ENCODE assay signal across 7 cellular contexts in genomic region chr10:114631090-114631677, GRCh38. TPM values are rescaled to one million over a fixed set of nuclear protein-coding genes. Genes with fewer than 3 reads are reported as not detected.
A peak's percentile ranks its signal among the peaks of the same experiment; 100 is the strongest.
DNase-seq lines count a peak whose midpoint lies in the region; ATAC-seq and TF ChIP-seq lines count a peak whose summit lies in the region.

No MANE protein-coding gene starts in this region.

- no peak overlapping the region for H2BK120ac ChIP-seq in H9 (ENCODE audit: low read depth, low read length, poor library complexity, severe bottlenecking)

- no peak overlapping the region for H4K5ac ChIP-seq in H9 (ENCODE audit: insufficient read length, low read depth, low read length)

- H2BK15ac ChIP-seq in H9 (ENCODE audit: low read depth, low read length) = no peak overlapping the region

- H3K4ac ChIP-seq in H9 (ENCODE audit: low read depth, low read length) = no peak overlapping the region

- no peaks in the 10 kb centered on the region for H3K36me3 ChIP-seq in iPS-18a (ENCODE audit: control insufficient read depth, low read depth, low read length)

- no peak overlapping the region for H2BK5ac ChIP-seq in H9 (ENCODE audit: insufficient read length, low read length)

- peak overlapping the region; percentile 1 for H3K9ac ChIP-seq in H9 (ENCODE audit: extremely low read depth, insufficient read length, low read length)
- H3K9ac ChIP-seq in iPS-18a (ENCODE audit: low read length) = no peak overlapping the region

- H3K79me1 ChIP-seq in H9 (ENCODE audit: insufficient read depth, low read depth, low read length, poor library complexity, severe bottlenecking) = no peaks in the 10 kb centered on the region

- no peak overlapping the region for H3T11ph ChIP-seq in H9 (ENCODE audit: low read length)

- no CpG with 5 or more reads among the region's 9 CpGs for WGBS in H9 (ENCODE audit: extremely low coverage, insufficient read length, low lambda C conversion rate)

- H3K4me1 ChIP-seq in H9 (ENCODE audit: insufficient read depth, low read length) = peaks cover 4% of the 10 kb centered on the region; the same call in 1 of the 2 replicates
- H3K4me1 ChIP-seq in iPS-18a (ENCODE audit: control insufficient read depth, low read depth, low read length) = no peaks in the 10 kb centered on the region

- H2BK20ac ChIP-seq in H9 (ENCODE audit: low read depth, low read length, poor library complexity, severe bottlenecking) = no peak overlapping the region

- no peak overlapping the region for H4K91ac ChIP-seq in H9 (ENCODE audit: insufficient read length, low read depth, low read length)

- H4K8ac ChIP-seq in H9 (replicated peaks; ENCODE audit: insufficient read length, low read depth, low read length) = no peak overlapping the region

- peak overlapping the region; percentile 65 for H3K4me2 ChIP-seq in H9 (ENCODE audit: insufficient read depth, insufficient read length, low read length)

- no peak overlapping the region for H2BK12ac ChIP-seq in H9 (ENCODE audit: insufficient read length, low read depth, low read length)

- H2AK5ac ChIP-seq in H9 (ENCODE audit: insufficient read length, low read length) = no peak overlapping the region

- peaks cover 30 to 31% of the 10 kb centered on the region in 2 experiments for H3K4me1 Mint-ChIP-seq in H9
- H3K4me1 Mint-ChIP-seq in activated CD8-positive, alpha-beta T cell treated with anti-CD3 and anti-CD28 coated beads, Interleukin-2, amount 10 ng/mL, durations not matched to agents 7 days and 5 days (ENCODE audit: low read depth) = peaks cover 16% of the 10 kb centered on the region
- H3K4me1 Mint-ChIP-seq in stimulated activated memory B cell treated with anti-CD40 and anti-IgM and Interleukin-4, amounts not matched to agents 10 μg/mL and 1 μg/mL and 100 μg/mL, for 72 hours = peaks cover 32% of the 10 kb centered on the region

- no peaks in the 10 kb centered on the region for H3K9me3 ChIP-seq in H9 (ENCODE audit: control insufficient read depth, low read depth, low read length)
- no peaks in the 10 kb centered on the region for H3K9me3 ChIP-seq in iPS-18a (ENCODE audit: control insufficient read depth, low read depth, low read length)

- CTCF ChIA-PET in activated CD8-positive, alpha-beta T cell treated with anti-CD3 and anti-CD28 coated beads, Interleukin-2, amount 10 ng/mL, durations not matched to agents 7 days and 5 days (lab: Charles Lee) = interaction anchor here (0.9 to 1.4 kb wide), 3 partner anchors 18 to 73 kb away, joined by 3 read pairs; no protein-coding TSS in a partner anchor

- H3K27ac ChIP-seq in H9 (ENCODE audit: insufficient read length, low read depth, low read length) (no peak overlapping the region), iPS-18a (ENCODE audit: low read length) (no peak overlapping the region)

- POLR2A ChIA-PET in activated CD8-positive, alpha-beta T cell treated with anti-CD3 and anti-CD28 coated beads, Interleukin-2, amount 10 ng/mL, durations not matched to agents 7 days and 5 days (lab: Charles Lee) = interaction anchor here (0.6 kb wide), 1 partner anchor 14 kb away, joined by 3 read pairs; no protein-coding TSS in a partner anchor

- peaks cover 9% of the 10 kb centered on the region for H3K27me3 ChIP-seq in H9 (ENCODE audit: insufficient read depth, low read length)
- H3K27me3 ChIP-seq in iPS-18a (ENCODE audit: control insufficient read depth, insufficient read depth, low read length) = peaks cover 50% of the 10 kb centered on the region

- H3K4me3 ChIP-seq in iPS-18a (ENCODE audit: low read length) = peak overlapping the region; percentile 72

- DNase-seq in H9 = no peak
- DNase-seq in activated CD8-positive, alpha-beta T cell treated with anti-CD3 and anti-CD28 coated beads, Interleukin-2, amount 10 ng/mL, durations not matched to agents 7 days and 5 days = no peak
- no peak for DNase-seq in NCI-H510A treated with DMSO at 0.1 percent for 48 hours (lab: John Stamatoyannopoulos, UW)
- no peak for DNase-seq in NCI-H2107 (lab: John Stamatoyannopoulos, UW)

- H3K56ac ChIP-seq in H9 (ENCODE audit: insufficient read length, low read depth, low read length) = no peak overlapping the region

- no peak overlapping the region for H3K23ac ChIP-seq in H9 (ENCODE audit: insufficient read length, low read depth, low read length)

- peaks cover 43% of the 10 kb centered on the region for H3K27me3 Mint-ChIP-seq in H9 (ENCODE audit: low read depth)
- peaks cover 45% of the 10 kb centered on the region for H3K27me3 Mint-ChIP-seq in activated CD8-positive, alpha-beta T cell treated with anti-CD3 and anti-CD28 coated beads, Interleukin-2, amount 10 ng/mL, durations not matched to agents 7 days and 5 days (ENCODE audit: low read depth)
- H3K27me3 Mint-ChIP-seq in stimulated activated memory B cell treated with anti-CD40 and anti-IgM and Interleukin-4, amounts not matched to agents 10 μg/mL and 1 μg/mL and 100 μg/mL, for 72 hours = peaks cover 78% of the 10 kb centered on the region

- no peak overlapping the region for H3K18ac ChIP-seq in H9 (ENCODE audit: insufficient read length, low read depth, low read length)

- no peak overlapping the region for H2AFZ ChIP-seq in H9 (ENCODE audit: low read length)

- ATAC-seq in activated CD8-positive, alpha-beta T cell treated with anti-CD3 and anti-CD28 coated beads, Interleukin-2, amount 10 ng/mL, durations not matched to agents 7 days and 5 days = no peak
- ATAC-seq in stimulated activated memory B cell treated with anti-CD40 and anti-IgM and Interleukin-4, amounts not matched to agents 10 μg/mL and 1 μg/mL and 100 μg/mL, for 72 hours = no peak
- no peak for ATAC-seq in GM21360 (IDR thresholded peaks at IDR 0.05; ENCODE audit: unreplicated experiment)

- no peak overlapping the region; a peak in 1 of 7 replicates for H3K27ac Mint-ChIP-seq in H9
- H3K27ac Mint-ChIP-seq in activated CD8-positive, alpha-beta T cell treated with anti-CD3 and anti-CD28 coated beads, Interleukin-2, amount 10 ng/mL, durations not matched to agents 7 days and 5 days = no peak overlapping the region
- H3K27ac Mint-ChIP-seq in stimulated activated memory B cell treated with anti-CD40 and anti-IgM and Interleukin-4, amounts not matched to agents 10 μg/mL and 1 μg/mL and 100 μg/mL, for 72 hours = no peak overlapping the region

- H4K20me1 ChIP-seq in H9 (ENCODE audit: control insufficient read depth, insufficient read depth, insufficient read length) = no peaks in the 10 kb centered on the region

- no peaks in the 10 kb centered on the region for H3K36me3 Mint-ChIP-seq in H9 (ENCODE audit: insufficient read depth in 1 of 3, low read depth in 3 of 3)
- no peaks in the 10 kb centered on the region for H3K36me3 Mint-ChIP-seq in activated CD8-positive, alpha-beta T cell treated with anti-CD3 and anti-CD28 coated beads, Interleukin-2, amount 10 ng/mL, durations not matched to agents 7 days and 5 days (ENCODE audit: low read depth)
- no peaks in the 10 kb centered on the region for H3K36me3 Mint-ChIP-seq in stimulated activated memory B cell treated with anti-CD40 and anti-IgM and Interleukin-4, amounts not matched to agents 10 μg/mL and 1 μg/mL and 100 μg/mL, for 72 hours

- TF ChIP-seq CTCF in H9 (conservative IDR thresholded peaks at IDR 0.05) = no peak

- H3K9me3 Mint-ChIP-seq in H9 = no peaks in the 10 kb centered on the region
- H3K9me3 Mint-ChIP-seq in activated CD8-positive, alpha-beta T cell treated with anti-CD3 and anti-CD28 coated beads, Interleukin-2, amount 10 ng/mL, durations not matched to agents 7 days and 5 days (ENCODE audit: insufficient read depth) = no peaks in the 10 kb centered on the region
- H3K9me3 Mint-ChIP-seq in stimulated activated memory B cell treated with anti-CD40 and anti-IgM and Interleukin-4, amounts not matched to agents 10 μg/mL and 1 μg/mL and 100 μg/mL, for 72 hours = no peaks in the 10 kb centered on the region

- peak overlapping the region; percentile 75 to 81 for H3K4me3 Mint-ChIP-seq in H9
- H3K4me3 Mint-ChIP-seq in activated CD8-positive, alpha-beta T cell treated with anti-CD3 and anti-CD28 coated beads, Interleukin-2, amount 10 ng/mL, durations not matched to agents 7 days and 5 days = peak overlapping the region; percentile 62
- peak overlapping the region; percentile 84 for H3K4me3 Mint-ChIP-seq in stimulated activated memory B cell treated with anti-CD40 and anti-IgM and Interleukin-4, amounts not matched to agents 10 μg/mL and 1 μg/mL and 100 μg/mL, for 72 hours

- no peak overlapping the region for H3K14ac ChIP-seq in H9 (ENCODE audit: insufficient read depth, low read length)

- H3K23me2 ChIP-seq in H9 (ENCODE audit: insufficient read length, low read depth, low read length, poor library complexity, severe bottlenecking) = peaks cover 10% of the 10 kb centered on the region

- no peaks in the 10 kb centered on the region for H3K79me2 ChIP-seq in H9 (ENCODE audit: insufficient read depth, low read length)

RNA-seq across cellular contexts. Expression of gene ABLIM1, which starts 26.9 kb away (rescaled TPM):
- total RNA-seq in H9 (2021) = 31.8 and 32.1 TPM in 2 replicates
- 10 to 100 TPM; 62.3 to 64.1 TPM for total RNA-seq in activated CD8-positive, alpha-beta T cell treated with anti-CD3 and anti-CD28 coated beads, Interleukin-2, amount 10 ng/mL, durations not matched to agents 7 days and 5 days
